ENCODE assay signal across 9 cellular contexts in the genomic region with DNA sequence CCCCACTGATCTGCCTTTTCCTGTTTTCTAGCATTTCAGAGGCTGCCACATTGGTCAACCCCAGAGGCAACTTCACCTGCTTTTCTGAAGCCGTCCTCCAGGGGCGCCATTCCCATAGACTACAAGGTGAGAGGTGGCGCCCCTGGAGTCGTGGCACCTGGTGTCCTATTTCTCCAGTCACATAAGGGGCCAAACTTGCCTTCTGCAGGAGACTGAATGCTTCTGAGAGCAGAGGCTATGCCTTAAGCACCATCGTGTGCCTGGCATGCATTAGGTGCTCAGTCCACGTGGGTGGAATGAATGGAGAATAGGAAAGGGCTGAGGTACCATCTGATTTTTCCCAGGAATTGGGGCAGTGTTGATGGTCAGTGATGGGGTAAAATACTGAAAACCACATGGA.
DNase-seq lines count a peak whose midpoint lies in the region; ATAC-seq and TF ChIP-seq lines count a peak whose summit lies in the region.
"Had no signal": no experiment of that assay in that cellular context is flagged by ENCODE, and none has a peak within 500 bp of the region (broad histone marks: within the 10 kb centered on the region; RNA-seq: fewer than 3 reads in every experiment).

No MANE protein-coding gene starts in this region.

- no peak for DNase-seq in AG04449 (ENCODE audit: low read depth, low spot score)
- DNase-seq in GM10266 (ENCODE audit: extremely low spot score) = peak; percentile 37
- DNase-seq in OCI-LY7 (ENCODE audit: low spot score) = peak; percentile 70
- DNase-seq in germinal center (ENCODE audit: low spot score) = peak; percentile 72
- DNase-seq in testis = peak; percentile 38
- no peak for DNase-seq in NCI-H2029 treated with DMSO at 0.1 percent for 48 hours (lab: John Stamatoyannopoulos, UW)

- ATAC-seq in HG02852 (IDR thresholded peaks at IDR 0.05; ENCODE audit: unreplicated experiment) = no peak
- no peak for ATAC-seq in HG03460 (IDR thresholded peaks at IDR 0.05; ENCODE audit: unreplicated experiment)
- ATAC-seq: stimulated activated effector memory CD8-positive, alpha-beta T cell treated with anti-CD3 and anti-CD28 coated beads, Interleukin-12 subunit alpha, Interleukin-12 subunit beta, amount 100 ng/mL, for 72 hours had no signal

- TF ChIP-seq CTCF in AG04449 (IDR thresholded peaks at IDR 0.05; ENCODE audit: insufficient read depth, low read length, missing control alignments) (peak; percentile 18), GM10266 (IDR thresholded peaks at IDR 0.05; ENCODE audit: control insufficient read depth, insufficient read depth, low read depth, missing control alignments) (peak; percentile 61), OCI-LY7 (conservative IDR thresholded peaks at IDR 0.05; ENCODE audit: low read length) (peak; percentile 94), testis (IDR thresholded peaks at IDR 0.05) (peak in 1 of 3 experiments; percentile 25)

- no peaks in the 10 kb centered on the region for H3K27me3 ChIP-seq in testis

- no peak overlapping the region for H3K4me3 ChIP-seq in AG04449 (ENCODE audit: low read depth, low read length)
- H3K4me3 ChIP-seq in OCI-LY7 (ENCODE audit: low read depth, low read length, poor library complexity, severe bottlenecking) = no peak overlapping the region
- no peak overlapping the region for H3K4me3 ChIP-seq in testis

- CTCF ChIA-PET in AG04449 (lab: Yijun Ruan, JAX) = interaction anchor here (1.4 kb wide), 1 partner anchor 20 kb away, joined by 3 read pairs; no protein-coding TSS in a partner anchor
- CTCF ChIA-PET in OCI-LY7 (lab: Charles Lee; ENCODE audit: unreplicated experiment) = no interaction called here

- no peak overlapping the region for H3K4me2 ChIP-seq in OCI-LY7 (ENCODE audit: low read length)

- H4K20me1 ChIP-seq in OCI-LY7 (ENCODE audit: insufficient read depth, low read length) = no peaks in the 10 kb centered on the region

- no peaks in the 10 kb centered on the region for H3K4me1 ChIP-seq in OCI-LY7 (ENCODE audit: insufficient read depth, low read length, poor library complexity, severe bottlenecking)
- H3K4me1 ChIP-seq in testis = peaks cover 9% of the 10 kb centered on the region

- POLR2A ChIA-PET in AG04449 (lab: Yijun Ruan, JAX) (no interaction called here), OCI-LY7 (lab: Charles Lee) (no interaction called here)

- H3K79me2 ChIP-seq in OCI-LY7 (ENCODE audit: insufficient read depth, low read depth, low read length) = no peaks in the 10 kb centered on the region

- 48 to 56% methylated on average over 6 of the region's 6 CpGs for WGBS in testis, 2 donors

- H3K27ac ChIP-seq in OCI-LY7 (ENCODE audit: low read depth, low read length, poor library complexity, severe bottlenecking) (no peak overlapping the region), testis (no peak overlapping the region)

- TF ChIP-seq POLR2A in testis (IDR thresholded peaks at IDR 0.05) = no peak

- H3K9me3 ChIP-seq in OCI-LY7 (ENCODE audit: low read length) = no peaks in the 10 kb centered on the region
- no peaks in the 10 kb centered on the region for H3K9me3 ChIP-seq in testis

- no peak overlapping the region for H2AFZ ChIP-seq in OCI-LY7 (ENCODE audit: low read length)

- no peaks in the 10 kb centered on the region for H3K9me2 ChIP-seq in OCI-LY7 (ENCODE audit: insufficient read depth, low read length)

- no TSS peak for BruUV-seq in OCI-LY7 (replicated peaks; lab: Mats Ljungman, UMichigan)

- no peaks in the 10 kb centered on the region for H3K36me3 ChIP-seq in OCI-LY7 (ENCODE audit: insufficient read depth, low read length)
- H3K36me3 ChIP-seq in testis (ENCODE audit: low read depth, missing control alignments) = no peaks in the 10 kb centered on the region

- intact Hi-C loops in OCI-LY7 (cut with micrococcal nuclease; ENCODE audit: unreplicated experiment) (loop anchor here (5.0 kb wide), 1 partner anchor 119 kb away; no protein-coding TSS in a partner anchor), testis (cut with DNase I; ENCODE audit: low total_unique reads) (no loop called here)

Comparison
In these comparisons a context has a peak if more than half of its experiments do, and no peak if none do; other contexts are left out.
1. DNase-seq: peak in GM10266 (single experiment), OCI-LY7 (single experiment), germinal center (single experiment) and testis (single experiment); none in AG04449 (single experiment) and NCI-H2029 treated with DMSO at 0.1 percent for 48 hours (single experiment).